In the genomic region with DNA sequence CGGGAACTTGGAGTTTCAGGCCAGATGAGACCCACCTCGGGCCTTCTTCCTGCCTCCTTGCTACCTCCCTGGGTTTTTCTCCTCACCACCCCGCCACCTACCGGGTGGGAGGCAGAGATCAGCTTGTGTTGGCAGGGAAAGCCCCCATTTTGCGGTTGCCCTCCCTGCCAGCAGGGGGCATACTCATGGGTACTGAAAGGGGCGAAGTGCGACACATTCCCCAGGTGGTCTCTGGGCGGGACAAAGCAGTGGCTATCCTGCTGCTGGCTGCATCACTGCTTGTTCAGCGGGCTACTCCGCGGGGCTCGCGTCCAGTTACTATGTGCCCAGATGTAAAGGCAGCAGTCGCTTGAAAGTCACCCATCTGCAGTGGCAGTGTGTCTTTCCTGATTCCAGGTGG, we compare ENCODE assay signal across 1 cellular context.
TF ChIP-seq lines count a peak whose summit lies in the region.

No MANE protein-coding gene starts in this region.

TF ChIP-seq in WTC11, 78 proteins besides CTCF, POLR2A, EP300 and RAD21 (continued from another document):
- TF ChIP-seq, protein P1, sequence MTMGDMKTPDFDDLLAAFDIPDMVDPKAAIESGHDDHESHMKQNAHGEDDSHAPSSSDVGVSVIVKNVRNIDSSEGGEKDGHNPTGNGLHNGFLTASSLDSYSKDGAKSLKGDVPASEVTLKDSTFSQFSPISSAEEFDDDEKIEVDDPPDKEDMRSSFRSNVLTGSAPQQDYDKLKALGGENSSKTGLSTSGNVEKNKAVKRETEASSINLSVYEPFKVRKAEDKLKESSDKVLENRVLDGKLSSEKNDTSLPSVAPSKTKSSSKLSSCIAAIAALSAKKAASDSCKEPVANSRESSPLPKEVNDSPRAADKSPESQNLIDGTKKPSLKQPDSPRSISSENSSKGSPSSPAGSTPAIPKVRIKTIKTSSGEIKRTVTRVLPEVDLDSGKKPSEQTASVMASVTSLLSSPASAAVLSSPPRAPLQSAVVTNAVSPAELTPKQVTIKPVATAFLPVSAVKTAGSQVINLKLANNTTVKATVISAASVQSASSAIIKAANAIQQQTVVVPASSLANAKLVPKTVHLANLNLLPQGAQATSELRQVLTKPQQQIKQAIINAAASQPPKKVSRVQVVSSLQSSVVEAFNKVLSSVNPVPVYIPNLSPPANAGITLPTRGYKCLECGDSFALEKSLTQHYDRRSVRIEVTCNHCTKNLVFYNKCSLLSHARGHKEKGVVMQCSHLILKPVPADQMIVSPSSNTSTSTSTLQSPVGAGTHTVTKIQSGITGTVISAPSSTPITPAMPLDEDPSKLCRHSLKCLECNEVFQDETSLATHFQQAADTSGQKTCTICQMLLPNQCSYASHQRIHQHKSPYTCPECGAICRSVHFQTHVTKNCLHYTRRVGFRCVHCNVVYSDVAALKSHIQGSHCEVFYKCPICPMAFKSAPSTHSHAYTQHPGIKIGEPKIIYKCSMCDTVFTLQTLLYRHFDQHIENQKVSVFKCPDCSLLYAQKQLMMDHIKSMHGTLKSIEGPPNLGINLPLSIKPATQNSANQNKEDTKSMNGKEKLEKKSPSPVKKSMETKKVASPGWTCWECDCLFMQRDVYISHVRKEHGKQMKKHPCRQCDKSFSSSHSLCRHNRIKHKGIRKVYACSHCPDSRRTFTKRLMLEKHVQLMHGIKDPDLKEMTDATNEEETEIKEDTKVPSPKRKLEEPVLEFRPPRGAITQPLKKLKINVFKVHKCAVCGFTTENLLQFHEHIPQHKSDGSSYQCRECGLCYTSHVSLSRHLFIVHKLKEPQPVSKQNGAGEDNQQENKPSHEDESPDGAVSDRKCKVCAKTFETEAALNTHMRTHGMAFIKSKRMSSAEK (CRISPR knock-in tag; IDR thresholded peaks at IDR 0.05; ENCODE audit: borderline replicate concordance), result no peak
- TF ChIP-seq, protein P2, sequence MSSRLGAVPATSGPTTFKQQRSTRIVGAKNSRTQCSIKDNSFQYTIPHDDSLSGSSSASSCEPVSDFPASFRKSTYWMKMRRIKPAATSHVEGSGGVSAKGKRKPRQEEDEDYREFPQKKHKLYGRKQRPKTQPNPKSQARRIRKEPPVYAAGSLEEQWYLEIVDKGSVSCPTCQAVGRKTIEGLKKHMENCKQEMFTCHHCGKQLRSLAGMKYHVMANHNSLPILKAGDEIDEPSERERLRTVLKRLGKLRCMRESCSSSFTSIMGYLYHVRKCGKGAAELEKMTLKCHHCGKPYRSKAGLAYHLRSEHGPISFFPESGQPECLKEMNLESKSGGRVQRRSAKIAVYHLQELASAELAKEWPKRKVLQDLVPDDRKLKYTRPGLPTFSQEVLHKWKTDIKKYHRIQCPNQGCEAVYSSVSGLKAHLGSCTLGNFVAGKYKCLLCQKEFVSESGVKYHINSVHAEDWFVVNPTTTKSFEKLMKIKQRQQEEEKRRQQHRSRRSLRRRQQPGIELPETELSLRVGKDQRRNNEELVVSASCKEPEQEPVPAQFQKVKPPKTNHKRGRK (CRISPR knock-in tag; IDR thresholded peaks at IDR 0.05; ENCODE audit: borderline replicate concordance), result no peak
- TF ChIP-seq PRRX2 (CRISPR knock-in tag; IDR thresholded peaks at IDR 0.05), result no peak
